In the genomic region with DNA sequence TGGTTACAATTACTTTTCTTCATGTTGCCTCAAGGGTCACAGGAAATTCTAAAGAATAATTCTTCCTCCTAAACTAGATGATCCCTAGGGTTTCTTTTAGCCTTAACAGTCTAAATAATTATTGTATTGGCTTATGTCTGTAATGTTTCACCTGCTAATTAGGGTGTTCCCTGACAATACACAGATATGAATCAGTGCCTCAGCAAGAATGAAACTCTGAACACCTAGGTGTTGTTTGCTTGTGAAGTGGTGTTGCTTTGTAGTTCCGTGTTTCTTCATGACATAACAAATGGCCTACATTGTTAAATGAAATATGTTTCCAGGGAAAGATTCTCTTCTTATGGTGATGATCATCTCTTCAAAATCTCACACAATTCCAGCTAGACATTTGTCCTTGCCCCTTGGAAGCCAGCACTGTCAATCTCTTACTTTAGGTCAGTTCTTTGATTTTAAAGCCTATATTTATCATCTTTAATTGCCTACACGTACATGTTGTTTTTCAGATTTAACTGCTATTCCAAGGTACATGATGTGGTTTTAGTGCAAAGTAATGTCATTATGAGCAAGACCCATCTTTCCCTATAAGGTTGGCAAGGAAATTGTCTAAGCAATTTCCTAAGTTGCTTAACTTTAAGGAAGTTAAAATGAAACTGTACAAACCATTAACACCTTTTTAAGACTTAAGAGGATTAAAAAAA, we compare ENCODE assay signal across 25 cellular contexts.
DNase-seq lines count a peak whose midpoint lies in the region; ATAC-seq and TF ChIP-seq lines count a peak whose summit lies in the region.
"Had no signal": no experiment of that assay in that cellular context is flagged by ENCODE, and none has a peak within 500 bp of the region (broad histone marks: within the 10 kb centered on the region; RNA-seq: fewer than 3 reads in every experiment).

No MANE protein-coding gene starts in this region.

- H3F3A ChIP-seq in smooth muscle cell (ENCODE audit: low read depth) = peaks cover 7% of the 10 kb centered on the region

- H3K36me3 Mint-ChIP-seq in activated T-cell treated with anti-CD3 and anti-CD28 coated beads, Interleukin-2, amount 50 U/mL, for 4 hours (ENCODE audit: insufficient read depth) = no peaks in the 10 kb centered on the region
- H3K36me3 Mint-ChIP-seq: natural killer cell had no signal

- H3K9me3 Mint-ChIP-seq in activated T-cell treated with anti-CD3 and anti-CD28 coated beads, Interleukin-2, amount 50 U/mL, for 4 hours = no peaks in the 10 kb centered on the region
- H3K9me3 Mint-ChIP-seq: activated B cell treated with CpG ODN at 0.5 μM for 24 hours; natural killer cell; T-helper 2 cell treated with Interferon-gamma antibody and Interleukin-4, amounts not matched to agents 5 μg/mL and 100 μg/mL, for 36 hours had no signal

- no peaks in the 10 kb centered on the region for H3K36me3 ChIP-seq in smooth muscle cell (ENCODE audit: low read depth)
- H3K36me3 ChIP-seq: BE2C, left lung had no signal

- H3K4me2 ChIP-seq in smooth muscle cell = peak overlapping the region; percentile 77

- no peak overlapping the region for H3K27ac ChIP-seq in smooth muscle cell (ENCODE audit: low read depth)

- H3K9ac ChIP-seq in smooth muscle cell (ENCODE audit: low read depth) = no peak overlapping the region

- no peak overlapping the region for H3K4me3 Mint-ChIP-seq in activated T-cell treated with anti-CD3 and anti-CD28 coated beads, Interleukin-2, amount 50 U/mL, for 4 hours
- H3K4me3 Mint-ChIP-seq: activated B cell treated with CpG ODN at 0.5 μM for 24 hours; natural killer cell; T-helper 2 cell treated with Interferon-gamma antibody and Interleukin-4, amounts not matched to agents 5 μg/mL and 100 μg/mL, for 36 hours had no signal

- ATAC-seq in activated T-cell treated with anti-CD3 and anti-CD28 coated beads, Interleukin-2, amount 50 U/mL, for 4 hours = no peak
- ATAC-seq in GM18502 (IDR thresholded peaks at IDR 0.05; ENCODE audit: poor library complexity, unreplicated experiment) (no peak), GM18873 (IDR thresholded peaks at IDR 0.05; ENCODE audit: low FRiP score, unreplicated experiment) (no peak)
- ATAC-seq: left lung, natural killer cell had no signal

- no peak overlapping the region for H3K4me3 ChIP-seq in smooth muscle cell
- H3K4me3 ChIP-seq: left lung, upper lobe of left lung had no signal

- no peaks in the 10 kb centered on the region for H3K4me1 Mint-ChIP-seq in activated T-cell treated with anti-CD3 and anti-CD28 coated beads, Interleukin-2, amount 50 U/mL, for 4 hours (ENCODE audit: low read depth)
- H3K4me1 Mint-ChIP-seq: natural killer cell had no signal

- 68% methylated on average over 2 of the region's 2 CpGs for WGBS in smooth muscle cell (ENCODE audit: low lambda C conversion rate)

- TF ChIP-seq CTCF in GM20000 (IDR thresholded peaks at IDR 0.05; ENCODE audit: extremely low read depth, missing control alignments) (no peak), smooth muscle cell (IDR thresholded peaks at IDR 0.05; ENCODE audit: borderline replicate concordance, insufficient read depth, poor library complexity, severe bottlenecking) (no peak)

- no peaks in the 10 kb centered on the region for H4K20me1 ChIP-seq in smooth muscle cell (ENCODE audit: low read depth)

- H3K4me1 ChIP-seq in smooth muscle cell (ENCODE audit: low read depth) = peaks cover 6% of the 10 kb centered on the region
- H3K4me1 ChIP-seq: BE2C had no signal

- no peaks in the 10 kb centered on the region for H3K79me2 ChIP-seq in smooth muscle cell (ENCODE audit: low read depth)

- no peak overlapping the region for H2AFZ ChIP-seq in smooth muscle cell (ENCODE audit: low read depth)

- H3K27me3 Mint-ChIP-seq in activated T-cell treated with anti-CD3 and anti-CD28 coated beads, Interleukin-2, amount 50 U/mL, for 4 hours (ENCODE audit: low read depth) = peaks cover 3% of the 10 kb centered on the region
- H3K27me3 Mint-ChIP-seq: activated B cell treated with CpG ODN at 0.5 μM for 24 hours had no signal

- H3K9me3 ChIP-seq in smooth muscle cell (replicated peaks; ENCODE audit: low read depth) = no peaks in the 10 kb centered on the region
- H3K9me3 ChIP-seq: BE2C, left lung, upper lobe of left lung had no signal

- peak; percentile 17 for DNase-seq in NCI-H2227 treated with DMSO at 0.1 percent for 48 hours (lab: John Stamatoyannopoulos, UW)
- no peak for DNase-seq in NCI-H2227 (lab: John Stamatoyannopoulos, UW; ENCODE audit: unreplicated experiment)
- peak; percentile 21 for DNase-seq in GM20000 (ENCODE audit: low spot score)
- peak; percentile 25 to 67 for DNase-seq in NOMO-1 (lab: John Stamatoyannopoulos, UW; ENCODE audit: unreplicated experiment in 2 of 2)
- DNase-seq in smooth muscle cell (lab: John Stamatoyannopoulos, UW; ENCODE audit: unreplicated experiment) = no peak
- no peak for DNase-seq in activated T-cell treated with anti-CD3 and anti-CD28 coated beads, Interleukin-2, amount 50 U/mL, for 4 hours
- DNase-seq: activated B cell treated with CpG ODN at 0.5 μM for 24 hours; activated CD4-positive, alpha-beta T cell treated with anti-CD3 and anti-CD28 coated beads, Interleukin-2, amount 50 U/mL, for 4 hours; activated CD8-positive, alpha-beta memory T cell treated with anti-CD3 and anti-CD28 coated beads, Interleukin-2, amount 50 U/mL, for 48 hours; activated effector memory CD4-positive, alpha-beta T cell treated with Interleukin-2 at 50 U/mL for 16 hours; BE2C; Calu3; cerebellar nuclear complex; erythroblast; foreskin fibroblast; GOT3; Karpas-422; left lung; natural killer cell; NCI-H1694; NCI-H345; upper lobe of left lung had no signal

- no peaks in the 10 kb centered on the region for H3K27me3 ChIP-seq in smooth muscle cell (ENCODE audit: low read depth)
- H3K27me3 ChIP-seq: left lung, upper lobe of left lung had no signal

Comparison
In these comparisons a context has a peak if more than half of its experiments do, and no peak if none do; other contexts are left out.
1. DNase-seq: peak in NCI-H2227 treated with DMSO at 0.1 percent for 48 hours (single experiment), GM20000 (single experiment) and NOMO-1 (2 of 2); none in NCI-H2227 (single experiment), smooth muscle cell (single experiment) and activated T-cell treated with anti-CD3 and anti-CD28 coated beads, Interleukin-2, amount 50 U/mL, for 4 hours (single experiment).